Comparison of ENCODE assay signal across 8 cellular contexts in genomic region chr6:71420693-71421328, GRCh38.
DNase-seq lines count a peak whose midpoint lies in the region; ATAC-seq lines count a peak whose summit lies in the region.

No MANE protein-coding gene starts in this region.

- H3K9ac ChIP-seq in ES-I3 (ENCODE audit: low read depth, low read length) = peak overlapping the region; percentile 97

- no peaks in the 10 kb centered on the region for H3K9me3 ChIP-seq in ES-I3 (ENCODE audit: control insufficient read depth, insufficient read depth, low read length)

- peak; percentile 95 for DNase-seq in NCI-H1105 treated with DMSO at 0.1 percent for 48 hours (lab: John Stamatoyannopoulos, UW)
- DNase-seq in activated T-cell treated with anti-CD3 and anti-CD28 coated beads, Interleukin-2, amount 50 U/mL, for 48 hours = peak; percentile 32 to 51
- DNase-seq in fibroblast of the conjunctiva (ENCODE audit: low read depth) = peak; percentile 89
- peak; percentile 98 for DNase-seq in myocyte (ENCODE audit: low read depth)
- DNase-seq in ureter (ENCODE audit: low spot score) = peak; percentile 96
- DNase-seq in NCI-H1436 treated with DMSO at 0.1 percent for 48 hours (lab: John Stamatoyannopoulos, UW) = no peak

- H3K4me1 ChIP-seq in ES-I3 (ENCODE audit: insufficient read depth, low read length) = no peaks in the 10 kb centered on the region; the same call in 1 of the 2 replicates

- H3K36me3 ChIP-seq in ES-I3 (ENCODE audit: insufficient read depth, low read length) = peaks cover 7% of the 10 kb centered on the region; the same call in 1 of the 2 replicates

- peak; percentile 99 for ATAC-seq in GM21825 (IDR thresholded peaks at IDR 0.05; ENCODE audit: unreplicated experiment)
